29 cellular contexts compared by ENCODE assay signal in the genomic region with DNA sequence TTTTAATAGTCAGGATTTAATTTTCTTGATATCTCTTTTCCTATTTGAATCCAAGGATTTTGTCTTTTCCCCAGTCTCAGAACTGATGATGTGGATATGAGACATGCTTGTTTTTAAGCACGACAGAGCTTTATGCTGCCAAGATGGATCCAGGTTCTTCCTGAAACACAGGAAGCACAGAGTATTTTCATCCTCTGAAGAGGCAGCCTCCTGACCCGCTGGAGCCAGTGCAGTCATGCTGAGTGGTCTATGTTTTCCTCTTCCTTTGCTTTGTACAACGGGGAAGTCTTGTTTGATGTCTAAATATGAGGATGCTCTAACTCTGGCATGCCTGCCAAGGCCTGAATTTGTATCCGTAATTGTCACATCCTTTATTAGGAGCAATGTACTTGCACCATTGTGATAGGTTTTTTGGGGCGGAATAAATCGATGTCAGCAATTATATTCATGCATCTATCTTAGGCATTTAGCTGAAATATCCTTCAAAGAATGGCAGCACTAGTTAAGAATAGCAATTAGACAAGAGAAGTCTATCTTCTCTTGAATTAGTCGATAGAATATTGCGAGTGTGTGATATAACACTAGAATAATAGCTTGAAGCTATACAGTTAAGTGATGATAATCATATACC.
DNase-seq lines count a peak whose midpoint lies in the region; ATAC-seq, FAIRE-seq and TF ChIP-seq lines count a peak whose summit lies in the region.
"Had no signal": no experiment of that assay in that cellular context is flagged by ENCODE, and none has a peak within 500 bp of the region (broad histone marks: within the 10 kb centered on the region; RNA-seq: fewer than 3 reads in every experiment).

No MANE protein-coding gene starts in this region.

- DNase-seq in GM23338 (ENCODE audit: low spot score) (no peak), astrocyte (ENCODE audit: low read depth) (no peak), glomerular endothelial cell (ENCODE audit: extremely low read depth, low read depth, low spot score) (peak; percentile 75), osteoblast (ENCODE audit: insufficient read length, low spot score, missing footprints) (no peak), posterior vena cava (ENCODE audit: low spot score) (no peak), NCI-H128 (lab: John Stamatoyannopoulos, UW; ENCODE audit: unreplicated experiment) (no peak)
- DNase-seq in activated naive CD4-positive, alpha-beta T cell treated with anti-CD3 and anti-CD28 coated beads for 36 hours = no peak
- DNase-seq: activated CD8-positive, alpha-beta memory T cell treated with anti-CD3 and anti-CD28 coated beads, Interleukin-2, amount 50 U/mL, for 48 hours; activated CD8-positive, alpha-beta T cell treated with anti-CD3 and anti-CD28 coated beads for 36 hours; activated naive CD4-positive, alpha-beta T cell treated with Interleukin-2 at 50 U/mL for 16 hours; brain microvascular endothelial cell; DMS79 treated with DMSO at 0.1 percent for 48 hours; GDM1; HCEC 1CT; midbrain; naive B cell; NCI-H146; NCI-H524 treated with DMSO at 0.1 percent for 48 hours; nucleus accumbens; PC-9; psoas muscle; SHP77; stimulated activated naive CD4-positive, alpha-beta T cell; T-helper 2 cell had no signal

- no peak overlapping the region for H3K27ac Mint-ChIP-seq in GM23338
- H3K27ac Mint-ChIP-seq in astrocyte (ENCODE audit: unreplicated experiment) = no peak overlapping the region
- no peak overlapping the region for H3K27ac Mint-ChIP-seq in activated naive CD4-positive, alpha-beta T cell treated with anti-CD3 and anti-CD28 coated beads for 36 hours
- H3K27ac Mint-ChIP-seq: activated CD8-positive, alpha-beta T cell treated with anti-CD3 and anti-CD28 coated beads for 36 hours; activated T-helper 1 cell treated with anti-CD3 and anti-CD28 coated beads, Interleukin-12 subunit alpha, Interleukin-12 subunit beta, Interleukin-2, Interleukin-4 antibody, amounts not matched to agents 30 ng/mL and 10 ng/mL and 1 ng/mL, durations not matched to agents 14 hours and 24 hours and 36 hours; naive B cell; type B pancreatic cell had no signal

- H3K9me3 ChIP-seq in astrocyte (ENCODE audit: insufficient read depth, low read depth, low read length) = no peaks in the 10 kb centered on the region
- no peaks in the 10 kb centered on the region for H3K9me3 ChIP-seq in osteoblast (ENCODE audit: low read depth, low read length)
- H3K9me3 ChIP-seq: BLaER1, psoas muscle had no signal

- no peaks in the 10 kb centered on the region for H3F3A ChIP-seq in GM23338 (replicated peaks; ENCODE audit: low read depth)

- H4K20me1 ChIP-seq in GM23338 (replicated peaks; ENCODE audit: insufficient read depth) (no peaks in the 10 kb centered on the region), astrocyte (ENCODE audit: insufficient read depth, low read length) (no peaks in the 10 kb centered on the region), osteoblast (ENCODE audit: insufficient read depth, low read length) (no peaks in the 10 kb centered on the region)
- H4K20me1 ChIP-seq: BLaER1 had no signal

- H3K9ac ChIP-seq in astrocyte (ENCODE audit: low read length) = no peak overlapping the region
- H3K9ac ChIP-seq: BLaER1 had no signal

- no peak for FAIRE-seq in astrocyte (lab: Jason Lieb, UNC)
- FAIRE-seq: islet of Langerhans had no signal

- H3K4me3 Mint-ChIP-seq in GM23338 (no peak overlapping the region), astrocyte (ENCODE audit: unreplicated experiment) (no peak overlapping the region)
- no peak overlapping the region for H3K4me3 Mint-ChIP-seq in activated naive CD4-positive, alpha-beta T cell treated with anti-CD3 and anti-CD28 coated beads for 36 hours
- H3K4me3 Mint-ChIP-seq: activated CD8-positive, alpha-beta T cell treated with anti-CD3 and anti-CD28 coated beads for 36 hours; activated T-helper 1 cell treated with anti-CD3 and anti-CD28 coated beads, Interleukin-12 subunit alpha, Interleukin-12 subunit beta, Interleukin-2, Interleukin-4 antibody, amounts not matched to agents 30 ng/mL and 10 ng/mL and 1 ng/mL, durations not matched to agents 14 hours and 24 hours and 36 hours; naive B cell; type B pancreatic cell had no signal

- H3K9me3 Mint-ChIP-seq in GM23338 (no peaks in the 10 kb centered on the region), astrocyte (ENCODE audit: unreplicated experiment) (no peaks in the 10 kb centered on the region)
- peaks cover under 1% of the 10 kb centered on the region for H3K9me3 Mint-ChIP-seq in activated naive CD4-positive, alpha-beta T cell treated with anti-CD3 and anti-CD28 coated beads for 36 hours
- H3K9me3 Mint-ChIP-seq: activated CD8-positive, alpha-beta T cell treated with anti-CD3 and anti-CD28 coated beads for 36 hours; activated T-helper 1 cell treated with anti-CD3 and anti-CD28 coated beads, Interleukin-12 subunit alpha, Interleukin-12 subunit beta, Interleukin-2, Interleukin-4 antibody, amounts not matched to agents 30 ng/mL and 10 ng/mL and 1 ng/mL, durations not matched to agents 14 hours and 24 hours and 36 hours; type B pancreatic cell had no signal

- H3K27ac ChIP-seq in GM23338 (ENCODE audit: low read depth) (no peak overlapping the region), astrocyte (ENCODE audit: low read depth, low read length) (no peak overlapping the region), osteoblast (ENCODE audit: low read depth, low read length) (no peak overlapping the region)
- H3K27ac ChIP-seq: BLaER1, brain microvascular endothelial cell, epithelial cell of prostate, PC-9, psoas muscle had no signal

- H3K27me3 ChIP-seq in GM23338 (ENCODE audit: insufficient read depth) = no peaks in the 10 kb centered on the region
- H3K27me3 ChIP-seq in astrocyte (ENCODE audit: insufficient read depth, low read length) = no peaks in the 10 kb centered on the region
- no peaks in the 10 kb centered on the region for H3K27me3 ChIP-seq in osteoblast (ENCODE audit: insufficient read depth, low read length)
- H3K27me3 ChIP-seq: BLaER1, brain microvascular endothelial cell had no signal

- no peaks in the 10 kb centered on the region for H3K9me2 ChIP-seq in GM23338 (ENCODE audit: insufficient read depth)

- H3K4me1 ChIP-seq in GM23338 (ENCODE audit: insufficient read depth) (no peaks in the 10 kb centered on the region), astrocyte (ENCODE audit: insufficient read depth, low read length) (no peaks in the 10 kb centered on the region), osteoblast (ENCODE audit: insufficient read depth, low read length) (no peaks in the 10 kb centered on the region)
- H3K4me1 ChIP-seq: BLaER1, psoas muscle had no signal

- no peaks in the 10 kb centered on the region for H3K36me3 Mint-ChIP-seq in GM23338 (ENCODE audit: low read depth)
- no peaks in the 10 kb centered on the region for H3K36me3 Mint-ChIP-seq in astrocyte (ENCODE audit: low read depth, unreplicated experiment)
- no peaks in the 10 kb centered on the region for H3K36me3 Mint-ChIP-seq in activated naive CD4-positive, alpha-beta T cell treated with anti-CD3 and anti-CD28 coated beads for 36 hours (ENCODE audit: low read depth)
- H3K36me3 Mint-ChIP-seq: naive B cell, type B pancreatic cell had no signal

- H3K4me2 ChIP-seq in GM23338 (no peak overlapping the region), astrocyte (ENCODE audit: low read length) (no peak overlapping the region), osteoblast (ENCODE audit: insufficient read depth, low read length) (no peak overlapping the region)
- H3K4me2 ChIP-seq: BLaER1, PC-9 had no signal

- CTCF ChIA-PET in activated naive CD4-positive, alpha-beta T cell treated with anti-CD3 and anti-CD28 coated beads for 36 hours (lab: Charles Lee) = no interaction called here

- H3K36me3 ChIP-seq in GM23338 (ENCODE audit: insufficient read depth) = no peaks in the 10 kb centered on the region
- H3K36me3 ChIP-seq in astrocyte (ENCODE audit: insufficient read depth, low read length) = no peaks in the 10 kb centered on the region
- H3K36me3 ChIP-seq in osteoblast (ENCODE audit: insufficient read depth, low read length) = no peaks in the 10 kb centered on the region
- H3K36me3 ChIP-seq: BLaER1, brain microvascular endothelial cell had no signal

- intact Hi-C loops in posterior vena cava (cut with DNase I) = no loop called here
- intact Hi-C loops in activated naive CD4-positive, alpha-beta T cell treated with anti-CD3 and anti-CD28 coated beads for 36 hours (cut with micrococcal nuclease) = no loop called here

- H3K4me1 Mint-ChIP-seq in GM23338 (no peaks in the 10 kb centered on the region), astrocyte (ENCODE audit: low read depth, unreplicated experiment) (no peaks in the 10 kb centered on the region)
- H3K4me1 Mint-ChIP-seq in activated naive CD4-positive, alpha-beta T cell treated with anti-CD3 and anti-CD28 coated beads for 36 hours (ENCODE audit: low read depth) = no peaks in the 10 kb centered on the region
- H3K4me1 Mint-ChIP-seq: naive B cell had no signal

- H3K79me2 ChIP-seq in GM23338 (replicated peaks; ENCODE audit: insufficient read depth) (no peaks in the 10 kb centered on the region), astrocyte (ENCODE audit: insufficient read depth, low read length) (no peaks in the 10 kb centered on the region), osteoblast (ENCODE audit: insufficient read depth, low read length) (no peaks in the 10 kb centered on the region)

- H2AFZ ChIP-seq in GM23338 (peak overlapping the region; percentile 35; the same call in 1 of the 2 replicates), astrocyte (ENCODE audit: low read depth, low read length) (peak overlapping the region; percentile 54), osteoblast (ENCODE audit: low read length) (peak overlapping the region; percentile 83)
- H2AFZ ChIP-seq: PC-9 had no signal

- peaks cover 2% of the 10 kb centered on the region for H3K27me3 Mint-ChIP-seq in GM23338 (ENCODE audit: insufficient read depth, low read depth, poor library complexity)
- H3K27me3 Mint-ChIP-seq in astrocyte (ENCODE audit: low read depth, unreplicated experiment) = no peaks in the 10 kb centered on the region
- no peaks in the 10 kb centered on the region for H3K27me3 Mint-ChIP-seq in activated naive CD4-positive, alpha-beta T cell treated with anti-CD3 and anti-CD28 coated beads for 36 hours (ENCODE audit: low read depth)
- H3K27me3 Mint-ChIP-seq: activated CD8-positive, alpha-beta T cell treated with anti-CD3 and anti-CD28 coated beads for 36 hours; naive B cell; type B pancreatic cell had no signal

- TF ChIP-seq CTCF in GM23338 (conservative IDR thresholded peaks at IDR 0.05; ENCODE audit: low read depth in 2 of 2) = no peak
- no peak for TF ChIP-seq CTCF in astrocyte (IDR thresholded peaks at IDR 0.05; ENCODE audit: insufficient read depth, low read depth, low read length)
- no peak for TF ChIP-seq CTCF in osteoblast (IDR thresholded peaks at IDR 0.05; ENCODE audit: extremely low read depth, low read depth, low read length)

- H3K4me3 ChIP-seq in GM23338 = no peak overlapping the region
- no peak overlapping the region for H3K4me3 ChIP-seq in astrocyte (ENCODE audit: insufficient read depth, low read depth, low read length)
- no peak overlapping the region for H3K4me3 ChIP-seq in osteoblast (ENCODE audit: insufficient read depth, low read length)
- H3K4me3 ChIP-seq: BLaER1, PC-9, psoas muscle had no signal

- no peak for ATAC-seq in GM23338
- ATAC-seq: activated CD8-positive, alpha-beta T cell treated with anti-CD3 and anti-CD28 coated beads for 36 hours; psoas muscle had no signal

TF ChIP-seq in GM23338, 12 proteins besides CTCF, POLR2A, EP300 and RAD21:
- no peak for TF ChIP-seq ZNF331 (CRISPR knock-in tag; IDR thresholded peaks at IDR 0.05; ENCODE audit: low read depth)
